Comparison of ENCODE assay signal across 8 cellular contexts in genomic region chr16:30369938-30370443, GRCh38. TPM values are rescaled to one million over a fixed set of nuclear protein-coding genes. Genes with fewer than 3 reads are reported as not detected.
DNase-seq lines count a peak whose midpoint lies in the region; ATAC-seq and TF ChIP-seq lines count a peak whose summit lies in the region.

No MANE protein-coding gene starts in this region.

- peaks cover 14% of the 10 kb centered on the region for H3F3A ChIP-seq in MM.1S (ENCODE audit: insufficient read depth, low read length)

- H3K79me2 ChIP-seq in MM.1S (ENCODE audit: low read length): peaks cover 49% of the 10 kb centered on the region

- peak overlapping the region; percentile 81 for H3K9ac ChIP-seq in MM.1S (ENCODE audit: low read length)

- peaks cover 13% of the 10 kb centered on the region for H4K20me1 ChIP-seq in MM.1S (ENCODE audit: insufficient read depth, low read length)

- no peaks in the 10 kb centered on the region for H3K27me3 ChIP-seq in MM.1S (replicated peaks; ENCODE audit: insufficient read depth, low read length)
- H3K27me3 ChIP-seq in psoas muscle (ENCODE audit: insufficient read depth in 3 of 3, low read length in 2 of 3): no peaks in the 10 kb centered on the region

- H3K36me3 ChIP-seq in MM.1S (replicated peaks; ENCODE audit: insufficient read depth, low read length) (no peaks in the 10 kb centered on the region), psoas muscle (ENCODE audit: insufficient read depth in 1 of 2, low read depth in 1 of 2) (peaks cover 0 to 18% of the 10 kb centered on the region in 2 donors)

- H3K27ac ChIP-seq in MM.1S (ENCODE audit: low read length) (no peak overlapping the region), psoas muscle (peak overlapping the region; percentile 84)

- TF ChIP-seq CTCF in AG10803 (conservative IDR thresholded peaks at IDR 0.05; ENCODE audit: low read length): no peak
- TF ChIP-seq CTCF in MM.1S (IDR thresholded peaks at IDR 0.05; ENCODE audit: low read length): no peak
- TF ChIP-seq CTCF in epithelial cell of esophagus (IDR thresholded peaks at IDR 0.05; ENCODE audit: insufficient read depth, low read depth, low read length, missing control alignments): no peak
- TF ChIP-seq CTCF in psoas muscle (IDR thresholded peaks at IDR 0.05): peak; percentile 26

- no peaks in the 10 kb centered on the region for H3K9me3 ChIP-seq in MM.1S (replicated peaks; ENCODE audit: insufficient read depth, low read length)
- H3K9me3 ChIP-seq in psoas muscle: no peaks in the 10 kb centered on the region

- intact Hi-C loops in psoas muscle (cut with DNase I): loop anchor here in 1 of 2 donors (5.0 kb wide), 1 partner anchor 37 kb away; the partner anchor contains the start of gene ZNF771

- no peaks in the 10 kb centered on the region for H3K9me2 ChIP-seq in MM.1S (replicated peaks; ENCODE audit: insufficient read depth, low read length)

- H3K4me3 ChIP-seq in AG10803 (ENCODE audit: low read length) (peak overlapping the region; percentile 88), MM.1S (ENCODE audit: low read length) (peak overlapping the region; percentile 96), epithelial cell of esophagus (ENCODE audit: low read length) (peak overlapping the region; percentile 51), psoas muscle (peak overlapping the region; percentile 93)

- 0 to 1% (median 0%) methylated on average over 6 to 73 of the region's 73 CpGs for WGBS in psoas muscle, 3 donors

- H3K4me1 ChIP-seq in MM.1S (ENCODE audit: low read length) (peaks cover 18% of the 10 kb centered on the region), psoas muscle (peaks cover 50% of the 10 kb centered on the region)

- peak overlapping the region; percentile 97; the same call in 1 of the 2 replicates for H3K4me2 ChIP-seq in MM.1S (ENCODE audit: low read depth, low read length)

- H2AFZ ChIP-seq in MM.1S (ENCODE audit: low read length): no peak overlapping the region

- DNase-seq in AG10803 (ENCODE audit: low read depth): peak; percentile 12
- no peak for DNase-seq in MM.1S
- no peak for DNase-seq in epithelial cell of esophagus (ENCODE audit: low read depth)
- no peak for DNase-seq in psoas muscle
- DNase-seq in NCI-H510A treated with DMSO at 0.1 percent for 48 hours (lab: John Stamatoyannopoulos, UW): no peak
- no peak for DNase-seq in NCI-H526 treated with DMSO at 0.1 percent for 48 hours (lab: John Stamatoyannopoulos, UW)
- no peak for DNase-seq in NK-92 treated with Interleukin-12 subunit alpha and Interleukin-12 subunit beta, amount 100 ng/mL, for 24 hours (lab: John Stamatoyannopoulos, UW)

- ATAC-seq in GM19438 (IDR thresholded peaks at IDR 0.05; ENCODE audit: low read depth, unreplicated experiment) (peak; percentile 1), psoas muscle (no peak)

RNA-seq across cellular contexts. Expression of gene TBC1D10B, which starts 0.3 kb away (rescaled TPM):
- 10 to 100 TPM; 30.1 to 50.0 (median 34.1) TPM for total RNA-seq in psoas muscle
- polyA plus RNA-seq in psoas muscle: 10 to 100 TPM; 24.5 to 45.0 (median 26.4) TPM

RNA-seq across cellular contexts. Expression of gene MYL11, which starts 4.6 kb away (rescaled TPM):
- 1,000 to 10,000 TPM; 1,414 to 6,743 (median 2,777) TPM for total RNA-seq in psoas muscle
- 1,000 to 10,000 TPM in 2 of 3 donors, 100 to 1,000 TPM in 1; 636 to 4,264 (median 2,548) TPM for polyA plus RNA-seq in psoas muscle

RNA-seq across cellular contexts. Expression of gene SEPTIN1, which starts 12.4 kb away (rescaled TPM):
- total RNA-seq in psoas muscle: 1 to 10 TPM in 2 of 4 donors, under 1 TPM in 2; 0.34 to 1.8 (median 0.90) TPM
- polyA plus RNA-seq in psoas muscle: under 1 TPM; 0.22 to 0.51 (median 0.28) TPM

RNA-seq across cellular contexts. Expression of gene CD2BP2, which starts 14.9 kb away (rescaled TPM):
- 10 to 100 TPM; 38.9 to 65.0 (median 49.6) TPM for total RNA-seq in psoas muscle
- polyA plus RNA-seq in psoas muscle: 10 to 100 TPM; 31.0 to 61.8 (median 55.6) TPM

RNA-seq across cellular contexts. Expression of gene ZNF48, which starts 25.2 kb away (rescaled TPM):
- 1 to 10 TPM; 2.8 to 7.8 (median 5.6) TPM for total RNA-seq in psoas muscle
- polyA plus RNA-seq in psoas muscle: 1 to 10 TPM; 2.3 to 7.4 (median 3.2) TPM
